Comparison of ENCODE assay signal across 26 cellular contexts in the genomic region with DNA sequence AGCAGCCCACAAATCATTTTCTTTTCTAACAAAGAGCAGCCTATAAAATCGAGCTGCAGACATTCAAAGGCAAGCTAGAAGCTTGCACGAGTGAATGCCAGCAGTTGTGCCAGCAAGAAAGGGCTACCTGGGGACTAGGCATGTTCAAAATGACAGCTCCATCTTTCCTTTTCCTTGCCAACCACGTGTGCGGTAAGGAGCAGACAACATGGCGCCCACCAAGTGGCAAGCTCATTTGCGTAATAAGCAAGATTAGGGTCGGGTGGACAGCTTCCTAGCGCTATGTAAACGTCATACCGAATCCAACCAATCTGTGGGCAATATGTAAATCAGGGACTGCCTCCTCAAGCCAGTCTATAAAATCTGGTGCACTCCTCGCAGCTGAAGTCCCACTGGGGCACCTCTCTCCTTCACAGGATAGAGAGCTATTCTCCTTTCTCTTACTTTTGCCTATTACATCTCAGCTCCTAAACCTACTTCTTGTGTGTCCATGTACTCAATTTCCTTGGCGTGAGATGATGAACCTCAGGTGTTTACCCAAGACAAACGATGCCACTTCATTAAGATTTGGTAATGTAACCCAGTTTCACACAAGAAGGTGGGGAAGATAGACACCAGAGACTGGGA. TPM values are rescaled to one million over a fixed set of nuclear protein-coding genes. Genes with fewer than 3 reads are reported as not detected.
"Had no signal": no experiment of that assay in that cellular context is flagged by ENCODE, and none has a peak within 500 bp of the region (broad histone marks: within the 10 kb centered on the region; RNA-seq: fewer than 3 reads in every experiment).

No MANE protein-coding gene starts in this region.

- FAIRE-seq: TTC549 had no signal

- H3K4me1 ChIP-seq: breast epithelium, Peyer's patch had no signal

- ATAC-seq: activated CD8-positive, alpha-beta memory T cell treated with anti-CD3 and anti-CD28 coated beads, Interleukin-2, amount 10 ng/mL, durations not matched to agents 7 days and 5 days; SK-N-SH treated with all-trans-retinoic acid at 6 μM for 48 hours had no signal

- H3K27me3 ChIP-seq: breast epithelium, Peyer's patch, SJSA1 had no signal

- H3K36me3 ChIP-seq: breast epithelium, Peyer's patch, SJSA1 had no signal

- H3K9me3 ChIP-seq: breast epithelium, Peyer's patch, SJSA1 had no signal

- H3K4me3 ChIP-seq: breast epithelium, Peyer's patch, SJSA1 had no signal

- H3K27ac ChIP-seq: Peyer's patch, SJSA1 had no signal

- DNase-seq: activated B cell treated with CpG ODN at 0.5 μM for 24 hours; activated CD4-positive, alpha-beta T cell treated with anti-CD3 and anti-CD28 coated beads for 1 hour; activated CD4-positive, alpha-beta T cell treated with anti-CD3 and anti-CD28 coated beads, Interleukin-2, amount 10 ng/mL, durations not matched to agents 24 days and 14 days; activated CD4-positive, alpha-beta T cell treated with anti-CD3 and anti-CD28 coated beads, Interleukin-2, amount 50 U/mL, for 48 hours; activated CD8-positive, alpha-beta memory T cell treated with anti-CD3 and anti-CD28 coated beads, Interleukin-2, amount 10 ng/mL, durations not matched to agents 7 days and 5 days; activated effector memory CD4-positive, alpha-beta T cell treated with Interleukin-2 at 50 U/mL for 16 hours; activated naive CD4-positive, alpha-beta T cell; activated T-cell treated with anti-CD3 and anti-CD28 coated beads, Interleukin-2, amount 50 U/mL, for 24 hours; aorta; caudate nucleus; KG1; NCI-H1048; NCI-H1417; NCI-H1694 treated with DMSO at 0.1 percent for 48 hours; NCI-H2029 treated with DMSO at 0.1 percent for 48 hours; NCI-H226; NK-92 treated with Interleukin-12 subunit alpha and Interleukin-12 subunit beta, amount 100 ng/mL, for 24 hours; OCI-M1; Peyer's patch; SHP77; SW 1271 had no signal

RNA-seq across cellular contexts. Expression of a gene that starts 22.5 kb away (rescaled TPM):
- total RNA-seq: activated B cell treated with CpG ODN at 0.5 μM for 24 hours; activated CD4-positive, alpha-beta T cell treated with anti-CD3 and anti-CD28 coated beads, Interleukin-2, amount 10 ng/mL, durations not matched to agents 24 days and 14 days; activated T-helper 1 cell treated with anti-CD3 and anti-CD28 coated beads, Interleukin-12 subunit alpha, Interleukin-12 subunit beta, Interleukin-2, Interleukin-4 antibody, amounts not matched to agents 30 ng/mL and 10 ng/mL and 1 ng/mL, durations not matched to agents 14 hours and 24 hours and 36 hours had no signal
